ENCODE assay signal across 8 cellular contexts in the genomic region with DNA sequence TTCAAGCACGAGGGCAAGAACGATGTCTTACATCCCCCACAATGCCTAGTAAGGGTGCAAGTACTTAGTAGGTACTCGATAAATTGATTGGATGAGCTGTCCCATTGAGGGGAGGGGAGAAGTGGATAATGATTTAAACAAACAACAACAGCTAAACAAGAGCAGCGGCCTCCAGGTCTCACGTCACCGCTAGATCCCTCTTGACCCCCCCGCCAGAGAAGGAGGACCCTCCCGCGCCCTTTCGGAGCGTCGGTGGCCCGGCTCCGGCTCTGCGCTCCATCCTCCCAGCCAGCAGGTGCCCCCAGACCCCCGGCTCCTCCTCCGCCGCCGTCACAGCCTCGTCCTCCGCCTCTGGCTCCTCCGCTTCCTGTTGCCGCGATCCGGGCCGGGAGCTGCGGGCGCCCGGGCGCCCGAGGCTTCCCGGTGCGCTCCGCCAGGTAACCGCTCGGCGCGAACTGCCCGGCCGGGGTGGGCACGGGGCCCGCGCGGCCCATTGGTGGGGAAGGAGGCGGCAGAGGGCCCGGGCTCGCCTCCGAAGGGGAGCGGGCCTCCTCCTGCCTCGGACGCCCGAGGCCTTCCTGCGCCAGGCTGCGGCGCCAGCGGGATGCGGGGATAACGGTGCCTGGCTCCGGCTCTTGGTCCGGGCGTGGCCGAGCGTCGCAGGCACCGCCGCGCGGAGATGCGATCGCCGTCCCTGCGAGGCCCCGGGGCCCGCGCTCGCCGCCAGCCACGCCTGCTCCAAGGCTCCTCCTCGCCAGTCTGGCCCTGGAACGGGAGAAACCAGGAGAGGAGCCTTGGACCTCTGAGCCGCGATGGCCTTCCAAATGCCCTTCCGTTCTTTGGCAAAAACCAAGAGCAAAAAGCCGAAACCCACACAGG.
DNase-seq lines count a peak whose midpoint lies in the region; ATAC-seq and FAIRE-seq lines count a peak whose summit lies in the region.

A gene (plus strand): TSS at position 368 of the 879 bp plus-strand sequence. CDS start 2,143 bp downstream, outside the sequence.

- H3K36me3 Mint-ChIP-seq in activated naive CD4-positive, alpha-beta T cell treated with anti-CD3 and anti-CD28 coated beads, Interleukin-2, amount 10 ng/mL, durations not matched to agents 7 days and 5 days, result no peaks in the 10 kb centered on the region

- CTCF ChIA-PET in activated naive CD4-positive, alpha-beta T cell treated with anti-CD3 and anti-CD28 coated beads, Interleukin-2, amount 10 ng/mL, durations not matched to agents 7 days and 5 days (lab: Charles Lee), result interaction anchor here (1.2 kb wide), 1 partner anchor 22 kb away, joined by 3 read pairs; no protein-coding TSS in a partner anchor

- peak within 1 kb of the TSS; percentile 61 for H3K4me3 Mint-ChIP-seq in activated naive CD4-positive, alpha-beta T cell treated with anti-CD3 and anti-CD28 coated beads, Interleukin-2, amount 10 ng/mL, durations not matched to agents 7 days and 5 days

- peak within 1 kb of the TSS; percentile 89 for H2AFZ ChIP-seq in neuron (ENCODE audit: low read depth, low read length)

- FAIRE-seq in GM19239 (lab: Jason Lieb, UNC), result no peak

- peaks cover 58% of the 10 kb centered on the region for H3K27me3 Mint-ChIP-seq in activated naive CD4-positive, alpha-beta T cell treated with anti-CD3 and anti-CD28 coated beads, Interleukin-2, amount 10 ng/mL, durations not matched to agents 7 days and 5 days

- peaks cover 17% of the 10 kb centered on the region for H3K4me1 ChIP-seq in neuron (ENCODE audit: insufficient read depth, low read length)

- H3K36me3 ChIP-seq in neuron (ENCODE audit: insufficient read depth, low read length), result peaks cover 8% of the 10 kb centered on the region

- DNase-seq in DMS53 treated with DMSO at 0.1 percent for 48 hours (lab: John Stamatoyannopoulos, UW; ENCODE audit: unreplicated experiment) (peak; percentile 50), NCI-H82 treated with DMSO at 0.1 percent for 48 hours (lab: John Stamatoyannopoulos, UW; ENCODE audit: unreplicated experiment) (peak; percentile 46), globus pallidus (ENCODE audit: low spot score) (peak; percentile 56), GM19239 (ENCODE audit: insufficient read length, low spot score) (no peak), NCI-H187 treated with DMSO at 0.1 percent for 48 hours (lab: John Stamatoyannopoulos, UW) (no peak)
- peak; percentile 51 for DNase-seq in activated naive CD4-positive, alpha-beta T cell treated with anti-CD3 and anti-CD28 coated beads, Interleukin-2, amount 10 ng/mL, durations not matched to agents 7 days and 5 days

- peaks cover 8% of the 10 kb centered on the region for H3K27me3 ChIP-seq in neuron (ENCODE audit: insufficient read depth, low read length)

- ATAC-seq in HG02610 (IDR thresholded peaks at IDR 0.05; ENCODE audit: unreplicated experiment), result peak; percentile 71

- no peaks in the 10 kb centered on the region for H3K9me3 Mint-ChIP-seq in activated naive CD4-positive, alpha-beta T cell treated with anti-CD3 and anti-CD28 coated beads, Interleukin-2, amount 10 ng/mL, durations not matched to agents 7 days and 5 days

- peak within 1 kb of the TSS; percentile 91 for H3K4me3 ChIP-seq in neuron (ENCODE audit: low read length)

- peaks cover 17% of the 10 kb centered on the region for H3K4me1 Mint-ChIP-seq in activated naive CD4-positive, alpha-beta T cell treated with anti-CD3 and anti-CD28 coated beads, Interleukin-2, amount 10 ng/mL, durations not matched to agents 7 days and 5 days

- H3K27ac Mint-ChIP-seq in activated naive CD4-positive, alpha-beta T cell treated with anti-CD3 and anti-CD28 coated beads, Interleukin-2, amount 10 ng/mL, durations not matched to agents 7 days and 5 days, result no peak within 1 kb of the TSS

- no peaks in the 10 kb centered on the region for H3K9me3 ChIP-seq in neuron (ENCODE audit: low read length)

Comparison
In these comparisons a context has a peak if more than half of its experiments do, and no peak if none do; other contexts are left out.
1. DNase-seq: peak in DMS53 treated with DMSO at 0.1 percent for 48 hours (single experiment), NCI-H82 treated with DMSO at 0.1 percent for 48 hours (single experiment), activated naive CD4-positive, alpha-beta T cell treated with anti-CD3 and anti-CD28 coated beads, Interleukin-2, amount 10 ng/mL, durations not matched to agents 7 days and 5 days (single experiment) and globus pallidus (single experiment); none in GM19239 (single experiment) and NCI-H187 treated with DMSO at 0.1 percent for 48 hours (single experiment).